In the genomic region with DNA sequence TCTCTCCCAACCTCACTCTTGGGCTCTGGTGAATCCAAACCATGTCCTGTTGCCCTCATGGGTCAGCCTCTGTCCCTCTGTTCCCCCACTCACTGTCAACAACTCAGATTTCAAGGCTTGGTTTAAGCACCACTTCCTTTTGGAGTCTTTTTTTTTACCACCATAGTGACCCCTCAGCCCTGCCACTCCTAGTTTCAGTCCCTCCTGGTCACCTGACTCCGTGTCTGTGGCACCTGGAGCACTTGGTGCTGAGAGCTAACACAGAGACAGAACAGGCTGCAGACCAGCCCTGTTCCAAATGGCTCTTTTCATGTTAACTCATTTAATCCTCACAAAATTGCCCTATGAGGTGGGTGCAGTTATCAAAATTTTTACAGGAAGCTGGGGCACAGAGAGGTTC, we compare ENCODE assay signal across 1 cellular context.
TF ChIP-seq lines count a peak whose summit lies in the region.

No MANE protein-coding gene starts in this region.

TF ChIP-seq in GM12878, 131 proteins besides CTCF, POLR2A, EP300 and RAD21 (continued from another document):
- TF ChIP-seq, protein P1, sequence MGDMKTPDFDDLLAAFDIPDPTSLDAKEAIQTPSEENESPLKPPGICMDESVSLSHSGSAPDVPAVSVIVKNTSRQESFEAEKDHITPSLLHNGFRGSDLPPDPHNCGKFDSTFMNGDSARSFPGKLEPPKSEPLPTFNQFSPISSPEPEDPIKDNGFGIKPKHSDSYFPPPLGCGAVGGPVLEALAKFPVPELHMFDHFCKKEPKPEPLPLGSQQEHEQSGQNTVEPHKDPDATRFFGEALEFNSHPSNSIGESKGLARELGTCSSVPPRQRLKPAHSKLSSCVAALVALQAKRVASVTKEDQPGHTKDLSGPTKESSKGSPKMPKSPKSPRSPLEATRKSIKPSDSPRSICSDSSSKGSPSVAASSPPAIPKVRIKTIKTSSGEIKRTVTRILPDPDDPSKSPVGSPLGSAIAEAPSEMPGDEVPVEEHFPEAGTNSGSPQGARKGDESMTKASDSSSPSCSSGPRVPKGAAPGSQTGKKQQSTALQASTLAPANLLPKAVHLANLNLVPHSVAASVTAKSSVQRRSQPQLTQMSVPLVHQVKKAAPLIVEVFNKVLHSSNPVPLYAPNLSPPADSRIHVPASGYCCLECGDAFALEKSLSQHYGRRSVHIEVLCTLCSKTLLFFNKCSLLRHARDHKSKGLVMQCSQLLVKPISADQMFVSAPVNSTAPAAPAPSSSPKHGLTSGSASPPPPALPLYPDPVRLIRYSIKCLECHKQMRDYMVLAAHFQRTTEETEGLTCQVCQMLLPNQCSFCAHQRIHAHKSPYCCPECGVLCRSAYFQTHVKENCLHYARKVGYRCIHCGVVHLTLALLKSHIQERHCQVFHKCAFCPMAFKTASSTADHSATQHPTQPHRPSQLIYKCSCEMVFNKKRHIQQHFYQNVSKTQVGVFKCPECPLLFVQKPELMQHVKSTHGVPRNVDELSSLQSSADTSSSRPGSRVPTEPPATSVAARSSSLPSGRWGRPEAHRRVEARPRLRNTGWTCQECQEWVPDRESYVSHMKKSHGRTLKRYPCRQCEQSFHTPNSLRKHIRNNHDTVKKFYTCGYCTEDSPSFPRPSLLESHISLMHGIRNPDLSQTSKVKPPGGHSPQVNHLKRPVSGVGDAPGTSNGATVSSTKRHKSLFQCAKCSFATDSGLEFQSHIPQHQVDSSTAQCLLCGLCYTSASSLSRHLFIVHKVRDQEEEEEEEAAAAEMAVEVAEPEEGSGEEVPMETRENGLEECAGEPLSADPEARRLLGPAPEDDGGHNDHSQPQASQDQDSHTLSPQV (IDR thresholded peaks at IDR 0.05), result no peak
- no peak for TF ChIP-seq IRF4 (IDR thresholded peaks at IDR 0.05; ENCODE audit: low read depth, low read length)
- peak; percentile 31; the same call in 1 of the 2 replicates for TF ChIP-seq RAD51 (IDR thresholded peaks at IDR 0.05)
- TF ChIP-seq ZNF24 (IDR thresholded peaks at IDR 0.05), result no peak
TF ChIP-seq in GM12878: peak in this region for 6.
